In the genomic region with DNA sequence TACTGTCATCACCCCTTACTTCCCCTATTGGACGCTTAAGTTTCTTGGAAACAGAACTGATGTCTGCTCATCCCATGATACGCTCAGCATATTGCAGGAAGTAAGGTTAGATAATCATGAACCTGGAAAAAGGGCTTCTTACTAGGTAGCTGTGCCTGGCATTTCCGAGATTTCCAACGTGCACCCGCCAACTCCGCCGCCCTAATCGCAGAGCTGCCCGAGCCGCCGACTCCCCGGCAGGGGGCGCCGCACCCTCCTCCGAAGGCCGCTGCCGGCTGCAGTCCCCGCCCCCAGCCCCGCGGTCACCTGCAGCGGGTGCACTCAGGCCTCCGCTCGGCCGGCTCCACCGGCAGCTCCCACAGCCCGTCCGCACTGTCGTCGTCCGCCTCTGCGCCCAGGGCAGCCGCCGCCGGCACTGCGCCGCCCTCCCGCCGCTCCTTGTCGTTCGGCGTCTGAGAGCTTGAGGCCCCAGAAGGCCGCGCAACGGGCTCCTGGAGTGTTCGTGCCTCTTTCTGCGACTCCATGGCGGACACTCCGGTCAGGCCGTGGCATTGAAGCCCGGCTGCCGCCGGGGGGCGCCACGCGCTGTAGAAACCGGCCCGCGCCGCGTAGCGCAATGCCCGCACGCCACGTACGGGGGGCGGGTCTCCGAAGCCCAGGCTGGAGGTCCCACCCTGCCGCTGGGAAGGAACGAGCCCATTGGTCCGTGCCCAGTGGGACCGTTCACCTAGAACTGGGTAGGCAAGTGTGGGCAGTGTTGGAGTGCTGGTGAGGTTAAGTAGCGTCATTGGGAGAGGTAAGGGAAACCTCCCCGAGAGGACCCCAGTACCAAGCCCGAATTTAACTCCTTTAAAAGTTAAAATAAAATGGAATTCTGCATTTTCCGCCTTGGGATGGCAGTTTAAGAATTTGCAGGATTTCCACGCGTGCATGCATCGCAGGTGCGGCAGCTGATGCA, we compare ENCODE assay signal across 8 cellular contexts. TPM values are rescaled to one million over a fixed set of nuclear protein-coding genes. Genes with fewer than 3 reads are reported as not detected.
DNase-seq lines count a peak whose midpoint lies in the region; ATAC-seq lines count a peak whose summit lies in the region.

A gene with protein sequence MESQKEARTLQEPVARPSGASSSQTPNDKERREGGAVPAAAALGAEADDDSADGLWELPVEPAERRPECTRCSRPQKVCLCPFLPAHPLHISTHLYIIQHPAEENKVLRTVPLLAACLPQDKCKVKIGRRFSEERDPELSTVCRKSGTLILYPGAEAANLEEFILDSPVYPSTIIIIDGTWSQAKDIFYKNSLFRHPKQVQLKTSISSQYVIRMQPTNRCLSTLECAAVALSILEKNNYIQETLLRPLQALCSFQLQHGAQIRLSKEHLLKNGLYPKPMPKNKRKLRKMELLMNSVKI (minus strand): TSS at position 560 of the 958 bp plus-strand sequence. CDS start 36 bp downstream, at position 524.

- peak within 1 kb of the TSS; percentile 88 for H4K91ac ChIP-seq in mesenchymal stem cell (ENCODE audit: low read length)

- no peaks in the 10 kb centered on the region for H3K27me3 Mint-ChIP-seq in effector memory CD8-positive, alpha-beta T cell

- H3K23ac ChIP-seq in mesenchymal stem cell (ENCODE audit: low read length in 2 of 2) = no peak within 1 kb of the TSS

- H2AFZ ChIP-seq in mesenchymal stem cell (ENCODE audit: low read depth, low read length) = peak within 1 kb of the TSS; percentile 91

- no peaks in the 10 kb centered on the region for H3K9me3 ChIP-seq in mesenchymal stem cell (ENCODE audit: control insufficient read depth, low read length)

- peak; percentile 96 for DNase-seq in Caki2 (ENCODE audit: low read depth)
- peak; percentile 96 for DNase-seq in HT-29 (ENCODE audit: low spot score)
- DNase-seq in NK-92 (lab: John Stamatoyannopoulos, UW; ENCODE audit: unreplicated experiment) = peak; percentile 63
- peak; percentile 80 to 81 for DNase-seq in activated CD8-positive, alpha-beta memory T cell treated with anti-CD3 and anti-CD28 coated beads for 4 hours (ENCODE audit: low read depth in 2 of 2)
- peak; percentile 84 to 92 (median 90) for DNase-seq in effector memory CD8-positive, alpha-beta T cell
- peak; percentile 92 for DNase-seq in mesenchymal stem cell
- peak; percentile 80 for DNase-seq in stimulated activated CD8-positive, alpha-beta memory T cell treated with anti-CD3 and anti-CD28 coated beads, Interleukin-12 subunit alpha, Interleukin-12 subunit beta, amount 100 ng/mL, for 24 hours (ENCODE audit: extremely low read depth)

- H3K4me1 Mint-ChIP-seq in effector memory CD8-positive, alpha-beta T cell (ENCODE audit: low read depth in 2 of 2) = peaks cover 6 to 9% of the 10 kb centered on the region in 2 donors

- no peak within 1 kb of the TSS for H3K14ac ChIP-seq in mesenchymal stem cell (ENCODE audit: low read length in 2 of 2)

- peak within 1 kb of the TSS; percentile 29 to 68 for H3K27ac Mint-ChIP-seq in effector memory CD8-positive, alpha-beta T cell

- H2AK5ac ChIP-seq in mesenchymal stem cell (ENCODE audit: low read length, severe bottlenecking) = no peak within 1 kb of the TSS

- H3K18ac ChIP-seq in mesenchymal stem cell (ENCODE audit: low read depth in 1 of 2, low read length in 2 of 2) = peak within 1 kb of the TSS; percentile 82 to 92

- H2BK15ac ChIP-seq in mesenchymal stem cell (ENCODE audit: low read depth, poor library complexity, severe bottlenecking) = peak within 1 kb of the TSS; percentile 98

- in situ Hi-C loops in Caki2 (cut with HindIII; ENCODE audit: low pct_unique_long_range_greater_than_20kb, low sequenced_read_pairs) = no loop called here

- peak; percentile 89 for ATAC-seq in GM21360 (IDR thresholded peaks at IDR 0.05; ENCODE audit: unreplicated experiment)
- peak; percentile 89 for ATAC-seq in effector memory CD8-positive, alpha-beta T cell (replicated peaks)

- H3K9ac ChIP-seq in mesenchymal stem cell (ENCODE audit: low read length) = peak within 1 kb of the TSS; percentile 81

- H3K4me3 Mint-ChIP-seq in effector memory CD8-positive, alpha-beta T cell = peak within 1 kb of the TSS; percentile 74 to 75

- peak within 1 kb of the TSS; percentile 74 for H4K8ac ChIP-seq in mesenchymal stem cell (ENCODE audit: low read length)

- no peaks in the 10 kb centered on the region for H3K27me3 ChIP-seq in mesenchymal stem cell (ENCODE audit: control insufficient read depth in 1 of 2, insufficient read depth in 1 of 2, low read length in 2 of 2)

- WGBS in mesenchymal stem cell = 5% methylated on average over 68 of the region's 79 CpGs

- peak within 1 kb of the TSS; percentile 78 for H3K4me2 ChIP-seq in mesenchymal stem cell (ENCODE audit: low read length, poor library complexity, severe bottlenecking)

- peak within 1 kb of the TSS; percentile 61 for H3K27ac ChIP-seq in mesenchymal stem cell (ENCODE audit: low read length, poor library complexity, severe bottlenecking)

- H3K36me3 ChIP-seq in mesenchymal stem cell (ENCODE audit: control insufficient read depth in 1 of 2, insufficient read depth in 2 of 2, low read depth in 1 of 2, low read length in 2 of 2) = no peaks in the 10 kb centered on the region

- peak within 1 kb of the TSS; percentile 83 to 98 for H3K4me3 ChIP-seq in mesenchymal stem cell (ENCODE audit: insufficient read depth in 1 of 2, low read depth in 1 of 2, low read length in 2 of 2)

- peak within 1 kb of the TSS; percentile 65 for H2BK120ac ChIP-seq in mesenchymal stem cell (ENCODE audit: low read depth, low read length)

- H3K4me1 ChIP-seq in mesenchymal stem cell (ENCODE audit: control insufficient read depth, insufficient read depth, low read depth, low read length) = peaks cover 4% of the 10 kb centered on the region

- H2BK12ac ChIP-seq in mesenchymal stem cell (ENCODE audit: low read length in 2 of 2) = peak within 1 kb of the TSS in 1 of 2 experiments; percentile 87

- H3K36me3 Mint-ChIP-seq in effector memory CD8-positive, alpha-beta T cell (ENCODE audit: insufficient read depth) = peaks cover 3% of the 10 kb centered on the region

- peak within 1 kb of the TSS in 1 of 2 experiments; percentile 94 for H3K4ac ChIP-seq in mesenchymal stem cell (ENCODE audit: low read depth in 1 of 2, low read length in 2 of 2)

- H2BK5ac ChIP-seq in mesenchymal stem cell (ENCODE audit: low read depth, low read length, poor library complexity, severe bottlenecking) = peak within 1 kb of the TSS; percentile 90

- peaks cover 2% of the 10 kb centered on the region for H3K79me1 ChIP-seq in mesenchymal stem cell (replicated peaks; ENCODE audit: low read length, poor library complexity, severe bottlenecking)

- H3K9me3 Mint-ChIP-seq in effector memory CD8-positive, alpha-beta T cell = no peaks in the 10 kb centered on the region

RNA-seq across cellular contexts. Expression of the gene that starts here (rescaled TPM):
- total RNA-seq in Caki2 (2014; rRNA removed; shearing (Covaris generic); ENCODE audit: low replicate concordance) = 6.1 and 10.6 TPM in 2 replicates
- 10.9 and 15.7 TPM in 2 replicates for total RNA-seq in HT-29 (2014; rRNA removed; shearing (Covaris generic))
- polyA plus RNA-seq in mesenchymal stem cell (2013, experiment 1 of 2) = 2.5 TPM
- 2.8 TPM for polyA plus RNA-seq in mesenchymal stem cell (2013, experiment 2 of 2)

Comparison
In these comparisons a context has a peak if more than half of its experiments do, and no peak if none do; other contexts are left out.
1. Peak in every context shown above with its lines: DNase-seq, ATAC-seq, H3K4me3 ChIP-seq and H3K27ac ChIP-seq.